ENCODE assay signal across 8 cellular contexts in genomic region chr20:62066983-62067433, GRCh38. TPM values are rescaled to one million over a fixed set of nuclear protein-coding genes. Genes with fewer than 3 reads are reported as not detected.
A peak's percentile ranks its signal among the peaks of the same experiment; 100 is the strongest.
DNase-seq lines count a peak whose midpoint lies in the region; ATAC-seq, FAIRE-seq and TF ChIP-seq lines count a peak whose summit lies in the region.

No MANE protein-coding gene starts in this region.

- FAIRE-seq in D721Med (lab: Jason Lieb, UNC) = no peak

- H3K4me3 ChIP-seq in lower lobe of right lung = peak overlapping the region; percentile 69
- H3K4me3 ChIP-seq in thyroid gland (replicated peaks in 1 of 3) = peak overlapping the region in 2 of 3 donors; percentile 25 to 49

- no peak for TF ChIP-seq POLR2A in thyroid gland (IDR thresholded peaks at IDR 0.05)

- intact Hi-C loops in lower lobe of right lung (cut with DNase I) (no loop called here), thyroid gland (cut with DNase I) (loop anchor here (5.0 kb wide), 2 partner anchors 55 to 75 kb away; partner anchors contain the start of genes LSM14B, PSMA7 and SS18L1)

- DNase-seq in GM10248 (ENCODE audit: extremely low spot score) (peak; percentile 63), NCI-H2227 (lab: John Stamatoyannopoulos, UW; ENCODE audit: unreplicated experiment) (peak; percentile 35), cerebellum (ENCODE audit: low spot score) (peak; percentile 57), lower lobe of right lung (no peak), thyroid gland (peak in 1 of 2 donors; percentile 16), D721Med (ENCODE audit: insufficient read length, low spot score) (no peak), NCI-H2107 (lab: John Stamatoyannopoulos, UW) (no peak), NCI-H345 treated with DMSO at 0.1 percent for 48 hours (lab: John Stamatoyannopoulos, UW; ENCODE audit: unreplicated experiment) (no peak)

- peaks cover 41% of the 10 kb centered on the region for H3K4me1 ChIP-seq in lower lobe of right lung
- peaks cover 19 to 25% of the 10 kb centered on the region in 2 donors for H3K4me1 ChIP-seq in thyroid gland

- TF ChIP-seq CTCF in GM10248 (IDR thresholded peaks at IDR 0.05; ENCODE audit: control extremely low read depth, extremely low read depth, low read depth, missing control alignments) (no peak), lower lobe of right lung (IDR thresholded peaks at IDR 0.05) (no peak), thyroid gland (IDR thresholded peaks at IDR 0.05) (no peak), D721Med (IDR thresholded peaks at IDR 0.05; ENCODE audit: insufficient read depth, missing control alignments) (no peak)

- POLR2A ChIA-PET in GM10248 (lab: Yijun Ruan, JAX) = interaction anchor here (1.4 to 2.3 kb wide), 4 partner anchors 55 to 121 kb away, joined by 3 to 36 read pairs (median 6); partner anchors contain the start of gene LSM14B

- ATAC-seq in lower lobe of right lung = peak in 1 of 2 donors; percentile 35

- H3K27me3 ChIP-seq in lower lobe of right lung (ENCODE audit: low read depth) (no peaks in the 10 kb centered on the region), thyroid gland (no peaks in the 10 kb centered on the region)

- 16% methylated on average over 15 of the region's 15 CpGs for WGBS in thyroid gland, 2 donors

- H3K9me3 ChIP-seq in lower lobe of right lung = no peaks in the 10 kb centered on the region
- no peaks in the 10 kb centered on the region for H3K9me3 ChIP-seq in thyroid gland

- H3K36me3 ChIP-seq in lower lobe of right lung (no peaks in the 10 kb centered on the region), thyroid gland (no peaks in the 10 kb centered on the region)

- H3K27ac ChIP-seq in lower lobe of right lung = peak overlapping the region; percentile 93
- H3K27ac ChIP-seq in thyroid gland = peak overlapping the region; percentile 81 to 92 (median 87)

- CTCF ChIA-PET in GM10248 (lab: Yijun Ruan, JAX) = interaction anchor here (1.2 to 1.9 kb wide), 2 partner anchors 12 to 69 kb away, joined by 3 to 4 read pairs; no protein-coding TSS in a partner anchor

RNA-seq across cellular contexts. Expression of gene TAF4, which starts 1.3 kb away (rescaled TPM):
- total RNA-seq in cerebellum = 18.1 TPM
- 17.6 TPM for total RNA-seq in lower lobe of right lung
- total RNA-seq in thyroid gland = 10 to 100 TPM; 13.9 to 22.0 (median 18.6) TPM

RNA-seq across cellular contexts. Expression of gene LSM14B, which starts 55.3 kb away (rescaled TPM):
- total RNA-seq in cerebellum (65.1 TPM), lower lobe of right lung (36.8 TPM), thyroid gland (10 to 100 TPM; 25.3 to 27.9 (median 25.6) TPM)

Comparison
In these comparisons a context has a peak if more than half of its experiments do, and no peak if none do; other contexts are left out.
1. DNase-seq: peak in GM10248 (single experiment), NCI-H2227 (single experiment) and cerebellum (single experiment); none in lower lobe of right lung (single experiment), D721Med (single experiment), NCI-H2107 (single experiment) and NCI-H345 treated with DMSO at 0.1 percent for 48 hours (single experiment).